In the genomic region with DNA sequence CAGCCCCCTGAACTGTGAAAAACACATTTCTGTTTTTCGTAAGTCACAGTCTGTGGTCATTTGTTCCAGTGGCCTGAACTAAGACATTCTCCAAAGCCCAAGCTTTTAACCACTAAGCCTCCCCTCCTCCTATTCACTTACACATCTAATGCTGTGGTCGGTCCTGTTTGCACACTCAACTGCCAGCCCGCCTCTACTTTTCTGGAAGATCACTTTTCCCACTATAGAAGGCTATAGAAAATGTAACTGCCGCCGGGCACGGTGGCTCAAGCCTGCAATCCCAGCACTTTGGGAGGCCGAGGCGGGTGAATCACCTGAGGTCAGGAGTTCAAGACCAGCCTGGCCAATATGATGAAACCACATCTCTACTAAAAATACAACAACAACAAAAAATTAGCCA, we compare ENCODE assay signal across 25 cellular contexts.
"Had no signal": no experiment of that assay in that cellular context is flagged by ENCODE, and none has a peak within 500 bp of the region (broad histone marks: within the 10 kb centered on the region; RNA-seq: fewer than 3 reads in every experiment).

No MANE protein-coding gene starts in this region.

- H3K9me3 ChIP-seq: SJCRH30 had no signal

- H3K27ac ChIP-seq: SJCRH30 had no signal

- ATAC-seq: HepG2, Panc1, PC-3, Right ventricle myocardium inferior, SK-N-SH treated with all-trans-retinoic acid at 6 μM for 48 hours had no signal

- DNase-seq: IMR-90, Karpas-422, KG1, NCI-H1092, NCI-H1105 treated with DMSO at 0.1 percent for 48 hours, NCI-H1417 treated with DMSO at 0.1 percent for 48 hours, NCI-H146, NCI-H1694 treated with DMSO at 0.1 percent for 48 hours, NCI-H1930, NCI-H2081, NCI-H2107, NCI-H2227 treated with DMSO at 0.1 percent for 48 hours, NCI-H446, NCI-H510A, NCI-H524 treated with DMSO at 0.1 percent for 48 hours, NCI-H69, NCI-H774, PC-3, SHP77 treated with DMSO at 0.1 percent for 48 hours, SJCRH30, T-helper 1 cell had no signal

- H3K27me3 ChIP-seq: SJCRH30 had no signal

- H3K4me3 ChIP-seq: SJCRH30 had no signal

- H3K4me1 ChIP-seq: SJCRH30 had no signal

- H3K36me3 ChIP-seq: SJCRH30 had no signal
